In the genomic region with DNA sequence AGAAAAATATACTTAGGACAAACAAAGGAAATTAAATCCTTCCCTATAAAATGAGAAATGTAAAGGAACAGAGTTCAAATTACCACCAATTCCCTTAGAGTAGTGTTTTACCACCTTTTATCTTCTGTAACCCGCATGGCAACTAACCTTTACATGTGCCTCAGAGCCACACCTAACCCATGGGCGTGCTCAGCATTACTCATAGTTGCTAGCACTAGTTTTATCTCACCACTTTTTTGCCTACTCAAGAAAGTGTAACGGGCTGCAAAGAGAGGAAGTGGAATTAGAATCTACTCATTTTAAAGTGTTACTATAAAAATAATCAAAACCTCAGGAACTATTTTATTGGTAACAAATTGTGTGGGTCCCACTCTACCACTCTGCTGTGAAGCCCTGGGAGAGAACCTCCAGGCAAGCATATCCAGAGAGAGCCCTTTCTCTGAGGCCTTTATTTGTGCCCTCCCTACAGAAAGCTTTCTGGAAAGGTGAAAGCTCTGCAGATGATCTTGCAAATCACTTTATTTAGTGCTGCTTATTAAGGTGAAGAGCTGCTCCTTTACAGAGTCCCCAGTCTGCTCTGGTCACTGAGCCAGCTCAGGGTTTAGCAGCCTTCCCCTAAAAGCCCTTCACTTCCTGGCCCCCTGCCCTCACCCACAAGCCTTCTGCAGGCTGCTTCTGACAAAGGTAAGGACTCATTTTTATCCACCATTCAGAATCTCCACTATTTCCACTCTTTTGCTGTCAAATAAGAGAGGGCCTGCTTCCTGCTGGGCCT, we compare ENCODE assay signal across 8 cellular contexts.
A peak's percentile ranks its signal among the peaks of the same experiment; 100 is the strongest.
DNase-seq lines count a peak whose midpoint lies in the region; ATAC-seq and TF ChIP-seq lines count a peak whose summit lies in the region.

No MANE protein-coding gene starts in this region.

- H3K4me3 ChIP-seq in coronary artery = no peak overlapping the region

- ATAC-seq in GM21825 (IDR thresholded peaks at IDR 0.05; ENCODE audit: unreplicated experiment) = peak; percentile 57

- no peak for TF ChIP-seq CTCF in coronary artery (IDR thresholded peaks at IDR 0.05)

- no peak overlapping the region for H3K27ac ChIP-seq in coronary artery

- intact Hi-C loops in cardiac septum (cut with DNase I) = loop anchor here (10.0 kb wide), 1 partner anchor 137 kb away; no protein-coding TSS in a partner anchor

- DNase-seq in Caki2 (ENCODE audit: low read depth) = peak; percentile 18
- peak; percentile 60 for DNase-seq in NCI-H82 (lab: John Stamatoyannopoulos, UW)
- DNase-seq in activated naive CD4-positive, alpha-beta T cell (lab: John Stamatoyannopoulos, UW) = peak in 3 of 4 experiments; percentile 4 to 46 (median 15)
- DNase-seq in stimulated activated CD4-positive, alpha-beta T cell treated with anti-CD3 and anti-CD28 coated beads, Interleukin-12 subunit alpha, Interleukin-12 subunit beta, amount 100 ng/mL, for 24 hours (ENCODE audit: low read depth in 2 of 2) = peak; percentile 29 to 41
- no peak for DNase-seq in coronary artery (ENCODE audit: low spot score)
- no peak for DNase-seq in cardiac septum (ENCODE audit: low spot score)
- no peak for DNase-seq in kidney glomerular epithelial cell (lab: John Stamatoyannopoulos, UW)

- in situ Hi-C loops in Caki2 (cut with HindIII; ENCODE audit: low pct_unique_long_range_greater_than_20kb, low sequenced_read_pairs) = no loop called here

Comparison
In these comparisons a context has a peak if more than half of its experiments do, and no peak if none do; other contexts are left out.
1. DNase-seq: peak in Caki2 (single experiment), NCI-H82 (single experiment), activated naive CD4-positive, alpha-beta T cell (3 of 4) and stimulated activated CD4-positive, alpha-beta T cell treated with anti-CD3 and anti-CD28 coated beads, Interleukin-12 subunit alpha, Interleukin-12 subunit beta, amount 100 ng/mL, for 24 hours (2 of 2); none in coronary artery (single experiment), cardiac septum (single experiment) and kidney glomerular epithelial cell (single experiment).